In the genomic region with DNA sequence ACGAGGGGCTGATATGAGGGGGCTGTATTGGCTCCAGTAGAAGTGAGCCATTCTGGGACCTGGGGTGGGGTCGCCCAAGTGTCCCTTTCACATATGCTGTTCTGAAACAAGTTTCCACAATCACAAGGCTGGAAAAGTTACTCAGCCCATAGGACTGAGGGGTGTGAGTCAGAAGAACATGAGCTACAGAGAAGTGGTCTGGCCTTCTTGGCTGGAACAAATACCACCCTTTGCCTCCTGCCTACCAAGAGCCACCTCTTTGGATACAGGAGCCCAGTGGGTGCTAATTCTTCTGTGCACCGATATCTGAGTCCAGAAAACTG, we compare ENCODE assay signal across 10 cellular contexts. TPM values are rescaled to one million over a fixed set of nuclear protein-coding genes. Genes with fewer than 3 reads are reported as not detected.
A peak's percentile ranks its signal among the peaks of the same experiment; 100 is the strongest.
DNase-seq lines count a peak whose midpoint lies in the region; ATAC-seq and TF ChIP-seq lines count a peak whose summit lies in the region.
"Had no signal": no experiment of that assay in that cellular context is flagged by ENCODE, and none has a peak within 500 bp of the region (broad histone marks: within the 10 kb centered on the region; RNA-seq: fewer than 3 reads in every experiment).

No MANE protein-coding gene starts in this region.

- ATAC-seq in HCT116: no peak

- intact Hi-C loops in HCT116 (cut with micrococcal nuclease): no loop called here

- in situ Hi-C loops in ACHN (cut with HindIII; ENCODE audit: low pct_ligation_motif_present, low pct_unique_long_range_greater_than_20kb, low sequenced_read_pairs) (no loop called here), brain microvascular endothelial cell (cut with HindIII; ENCODE audit: low pct_ligation_motif_present, low sequenced_read_pairs) (no loop called here)

- TF ChIP-seq CTCF in HCT116 (IDR thresholded peaks at IDR 0.05 in 2 of 3, conservative IDR thresholded peaks at IDR 0.05 in 1 of 3; ENCODE audit: borderline replicate concordance in 1 of 3, insufficient read depth in 1 of 3, low read depth in 2 of 3, low read length in 2 of 3) (no peak), brain microvascular endothelial cell (IDR thresholded peaks at IDR 0.05; ENCODE audit: low read depth, low read length, missing control alignments) (no peak)

- H3K27ac ChIP-seq in HCT116 (ENCODE audit: low read depth, low read length) (peak overlapping the region; percentile 98; the same call in 1 of the 2 replicates), brain microvascular endothelial cell (peak overlapping the region; percentile 17), muscle layer of colon (ENCODE audit: low read depth, low read length) (peak overlapping the region; percentile 47)

- H3K36me3 ChIP-seq in HCT116 (ENCODE audit: control insufficient read depth in 1 of 2, insufficient read depth in 2 of 2, low read length in 2 of 2) (no peaks in the 10 kb centered on the region), brain microvascular endothelial cell (replicated peaks) (peaks cover 1% of the 10 kb centered on the region), muscle layer of colon (ENCODE audit: insufficient read depth, low read length) (no peaks in the 10 kb centered on the region)

- H3K27me3 ChIP-seq in HCT116 (ENCODE audit: insufficient read depth, low read length) (no peaks in the 10 kb centered on the region), brain microvascular endothelial cell (replicated peaks) (peaks cover 3% of the 10 kb centered on the region), muscle layer of colon (ENCODE audit: control insufficient read depth in 1 of 2, insufficient read depth in 2 of 2, low read length in 2 of 2) (no peaks in the 10 kb centered on the region)

- H3K4me1 ChIP-seq in HCT116 (ENCODE audit: control insufficient read depth in 1 of 2, insufficient read depth in 2 of 2, low read length in 2 of 2): peaks cover 13 to 33% of the 10 kb centered on the region in 2 experiments; a peak in 3 of 4 replicates
- H3K4me1 ChIP-seq in muscle layer of colon (ENCODE audit: insufficient read depth, low read length): peaks cover 4% of the 10 kb centered on the region

- H3K9me2 ChIP-seq in HCT116 (ENCODE audit: insufficient read depth): no peaks in the 10 kb centered on the region

- H3K9ac ChIP-seq in HCT116 (ENCODE audit: low read length) (no peak overlapping the region), muscle layer of colon (ENCODE audit: low read length) (no peak overlapping the region)

- H3K4me2 ChIP-seq in HCT116 (ENCODE audit: low read length): peak overlapping the region; percentile 94

- RAD21 ChIA-PET in HCT116 (lab: Charles Lee; ENCODE audit: low non-redundant PET in 1 of 2, low total read pairs in 2 of 2, uncharacterized antibody in 2 of 2, unreplicated experiment in 2 of 2): interaction anchor here (1.1 to 1.3 kb wide), 3 partner anchors 40 to 44 kb away, joined by 3 to 5 read pairs (median 4); a partner anchor contains a TSS

- H3K4me3 ChIP-seq in HCT116 (replicated peaks in 1 of 2; ENCODE audit: low read depth in 1 of 2, low read length in 2 of 2): no peak overlapping the region
- H3K4me3 ChIP-seq in brain microvascular endothelial cell (ENCODE audit: low read depth, low read length): no peak overlapping the region
- no peak overlapping the region for H3K4me3 ChIP-seq in muscle layer of colon (ENCODE audit: low read depth in 1 of 2, low read length in 2 of 2)

- no TSS peak for BruUV-seq in HCT116 (replicated peaks; lab: Mats Ljungman, UMichigan)

- H3K9me3 ChIP-seq in HCT116 (ENCODE audit: control insufficient read depth in 1 of 2, insufficient read depth in 1 of 2, low read depth in 1 of 2, low read length in 2 of 2) (no peaks in the 10 kb centered on the region), muscle layer of colon (ENCODE audit: low read length) (no peaks in the 10 kb centered on the region)

- CTCF ChIA-PET in HCT116 (lab: Charles Lee): interaction anchor here (1.0 to 2.2 kb wide), 6 partner anchors 8 to 177 kb away, joined by 3 to 23 read pairs (median 7); a partner anchor contains a TSS

- H3K79me2 ChIP-seq in HCT116 (ENCODE audit: insufficient read depth, low read length): no peaks in the 10 kb centered on the region

- no peak for TF ChIP-seq RAD21 in HCT116 (IDR thresholded peaks at IDR 0.05; ENCODE audit: low read depth)

- H4K20me1 ChIP-seq in HCT116 (ENCODE audit: insufficient read depth): no peaks in the 10 kb centered on the region

- no peak for TF ChIP-seq POLR2A in HCT116 (IDR thresholded peaks at IDR 0.05; ENCODE audit: borderline replicate concordance, extremely low read depth, insufficient read depth, insufficient read length)

- POLR2A ChIA-PET in HCT116 (lab: Charles Lee): interaction anchor here (1.3 kb wide), 2 partner anchors 43 to 138 kb away, joined by 4 to 10 read pairs; a partner anchor contains a TSS

- DNase-seq in ACHN (peak; percentile 19), HCT116 (ENCODE audit: low read depth, low spot score) (no peak), brain microvascular endothelial cell (peak; percentile 54), epidermal melanocyte (ENCODE audit: insufficient read length, low spot score) (no peak), NCI-H1105 treated with DMSO at 0.1 percent for 48 hours (lab: John Stamatoyannopoulos, UW) (no peak), NCI-H510A treated with DMSO at 0.1 percent for 48 hours (lab: John Stamatoyannopoulos, UW) (no peak), NCI-H146 treated with DMSO at 0.1 percent for 48 hours (lab: John Stamatoyannopoulos, UW; ENCODE audit: unreplicated experiment) (no peak)
- DNase-seq: activated naive CD4-positive, alpha-beta T cell; NCI-H1048 had no signal

- no peak overlapping the region for H2AFZ ChIP-seq in HCT116 (ENCODE audit: low read depth, low read length, poor library complexity, severe bottlenecking)

TF ChIP-seq in HCT116, 20 proteins besides CTCF, POLR2A, EP300 and RAD21:
- TF ChIP-seq ZNF274 (IDR thresholded peaks at IDR 0.05; ENCODE audit: low read depth, low read length): no peak
- TF ChIP-seq EGR1 (IDR thresholded peaks at IDR 0.05; ENCODE audit: low read depth): no peak
- no peak for TF ChIP-seq TCF7L2 (IDR thresholded peaks at IDR 0.05; ENCODE audit: borderline replicate concordance, extremely low read depth, insufficient read depth, insufficient read length)
- no peak for TF ChIP-seq CEBPB (IDR thresholded peaks at IDR 0.05; ENCODE audit: low read depth)
- no peak for TF ChIP-seq EZH2 (IDR thresholded peaks at IDR 0.05)
- TF ChIP-seq EZH2phosphoT487 (IDR thresholded peaks at IDR 0.05; ENCODE audit: borderline replicate concordance): no peak
- TF ChIP-seq, protein P1, sequence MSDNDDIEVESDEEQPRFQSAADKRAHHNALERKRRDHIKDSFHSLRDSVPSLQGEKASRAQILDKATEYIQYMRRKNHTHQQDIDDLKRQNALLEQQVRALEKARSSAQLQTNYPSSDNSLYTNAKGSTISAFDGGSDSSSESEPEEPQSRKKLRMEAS (IDR thresholded peaks at IDR 0.05): no peak

RNA-seq across cellular contexts. Expression of a gene that starts 42.4 kb away (rescaled TPM):
- total RNA-seq in HCT116 (2021; ENCODE audit: unreplicated experiment): 44.2 TPM
- polyA plus RNA-seq in HCT116 (2012): 39.9 and 55.3 TPM in 2 replicates

Comparison
In these comparisons a context has a peak if more than half of its experiments do, and no peak if none do; other contexts are left out.
1. DNase-seq: peak in ACHN (single experiment) and brain microvascular endothelial cell (single experiment); none in HCT116 (single experiment), epidermal melanocyte (single experiment), NCI-H1105 treated with DMSO at 0.1 percent for 48 hours (single experiment), NCI-H510A treated with DMSO at 0.1 percent for 48 hours (single experiment) and NCI-H146 treated with DMSO at 0.1 percent for 48 hours (single experiment).
2. H3K27ac ChIP-seq: peak in every context shown above with its lines; median percentile 98 in HCT116; 47 in muscle layer of colon; 17 in brain microvascular endothelial cell.